Comparison of ENCODE assay signal across 1 cellular context in the genomic region with DNA sequence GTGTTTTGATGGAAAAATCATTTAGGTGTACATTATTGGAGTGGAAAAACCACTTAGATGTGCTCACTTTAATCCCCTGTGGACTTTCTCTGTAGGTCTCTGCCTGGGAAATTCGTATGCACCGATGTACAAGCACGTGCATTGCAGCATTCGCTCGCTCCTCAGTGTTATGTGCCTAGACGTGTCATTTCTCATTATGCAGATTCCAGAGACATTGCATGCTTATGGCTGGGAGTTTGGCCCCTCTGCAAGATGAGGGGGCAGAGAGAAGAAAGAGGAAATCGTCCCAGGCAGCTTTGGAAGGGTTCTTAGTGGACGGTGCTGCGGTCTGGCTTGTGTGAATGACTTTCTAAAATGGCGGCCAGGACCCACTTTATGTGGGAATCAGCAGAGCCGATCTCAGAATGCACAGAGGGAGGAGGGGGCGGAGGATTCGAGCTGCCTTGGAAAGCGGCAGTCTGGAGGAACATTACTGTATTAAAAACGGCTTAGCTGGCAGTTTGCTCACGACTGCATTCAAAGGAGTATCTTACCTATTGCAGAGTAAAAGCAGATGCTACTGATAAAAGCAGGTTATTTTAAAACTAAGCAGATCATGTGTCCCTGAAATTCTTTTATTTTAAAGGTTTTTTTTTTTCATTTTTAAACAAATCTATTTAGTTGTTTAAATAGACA.
TF ChIP-seq lines count a peak whose summit lies in the region.

No MANE protein-coding gene starts in this region.

TF ChIP-seq in K562, 482 proteins besides CTCF, POLR2A, EP300 and RAD21 (continued from another document):
- TF ChIP-seq ZNF79 (CRISPR knock-in tag; IDR thresholded peaks at IDR 0.05; ENCODE audit: low read depth) (no peak), HDAC1 (IDR thresholded peaks at IDR 0.05) (peak in 1 of 2 experiments; percentile 93; a peak in 2 of 4 replicates), PHF8 (IDR thresholded peaks at IDR 0.05; ENCODE audit: borderline replicate concordance, low read length) (peak; percentile 42; the same call in 1 of the 2 replicates), DNMT1 (IDR thresholded peaks at IDR 0.05) (peak; percentile 90; the same call in 1 of the 2 replicates), MAZ (CRISPR knock-in tag; conservative IDR thresholded peaks at IDR 0.05 in 1 of 2, IDR thresholded peaks at IDR 0.05 in 1 of 2) (peak in 1 of 2 experiments; percentile 71; a peak in 2 of 4 replicates), NFATC3 (IDR thresholded peaks at IDR 0.05) (peak; percentile 44; the same call in 1 of the 2 replicates), POLR2AphosphoS5 (IDR thresholded peaks at IDR 0.05; ENCODE audit: control insufficient read depth, insufficient read depth, low read depth, low read length) (peak; percentile 73), CBX2 (IDR thresholded peaks at IDR 0.05; ENCODE audit: insufficient read depth, low read length, poor library complexity, severe bottlenecking) (no peak), POLR2B (IDR thresholded peaks at IDR 0.05; ENCODE audit: low read depth, partially characterized antibody) (peak; percentile 51), HDGF (IDR thresholded peaks at IDR 0.05) (0 out of 2 replicates have a peak, but pooled peaks have one; percentile 57), TCF3 (CRISPR knock-in tag; IDR thresholded peaks at IDR 0.05) (no peak), ESRRA (IDR thresholded peaks at IDR 0.05; ENCODE audit: borderline replicate concordance, low read depth) (peak; percentile 48; the same call in 1 of the 2 replicates), MXI1 (IDR thresholded peaks at IDR 0.05; ENCODE audit: low read depth, low read length) (no peak), ZNF431 (CRISPR knock-in tag; IDR thresholded peaks at IDR 0.05) (0 out of 2 replicates have a peak, but pooled peaks have one; percentile 16), HOXB6 (CRISPR knock-in tag; IDR thresholded peaks at IDR 0.05; ENCODE audit: borderline replicate concordance) (peak; percentile 64; the same call in 1 of the 2 replicates), YY1 (IDR thresholded peaks at IDR 0.05; ENCODE audit: borderline replicate concordance in 1 of 3, control insufficient read depth in 1 of 3, extremely low read depth in 1 of 3, insufficient read depth in 3 of 3, insufficient read length in 1 of 3, insufficient replicate concordance in 2 of 3, low read depth in 1 of 3, low read length in 2 of 3) (peak; percentile 83 to 97 (median 92))
- TF ChIP-seq, protein P1, sequence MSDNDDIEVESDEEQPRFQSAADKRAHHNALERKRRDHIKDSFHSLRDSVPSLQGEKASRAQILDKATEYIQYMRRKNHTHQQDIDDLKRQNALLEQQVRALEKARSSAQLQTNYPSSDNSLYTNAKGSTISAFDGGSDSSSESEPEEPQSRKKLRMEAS (CRISPR knock-in tag; IDR thresholded peaks at IDR 0.05) = peak; percentile 94
- TF ChIP-seq, protein P2, sequence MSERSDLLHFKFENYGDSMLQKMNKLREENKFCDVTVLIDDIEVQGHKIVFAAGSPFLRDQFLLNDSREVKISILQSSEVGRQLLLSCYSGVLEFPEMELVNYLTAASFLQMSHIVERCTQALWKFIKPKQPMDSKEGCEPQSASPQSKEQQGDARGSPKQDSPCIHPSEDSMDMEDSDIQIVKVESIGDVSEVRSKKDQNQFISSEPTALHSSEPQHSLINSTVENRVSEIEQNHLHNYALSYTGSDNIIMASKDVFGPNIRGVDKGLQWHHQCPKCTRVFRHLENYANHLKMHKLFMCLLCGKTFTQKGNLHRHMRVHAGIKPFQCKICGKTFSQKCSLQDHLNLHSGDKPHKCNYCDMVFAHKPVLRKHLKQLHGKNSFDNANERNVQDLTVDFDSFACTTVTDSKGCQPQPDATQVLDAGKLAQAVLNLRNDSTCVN (CRISPR knock-in tag; IDR thresholded peaks at IDR 0.05) = 0 out of 2 replicates have a peak, but pooled peaks have one; percentile 1
- TF ChIP-seq, protein P3, sequence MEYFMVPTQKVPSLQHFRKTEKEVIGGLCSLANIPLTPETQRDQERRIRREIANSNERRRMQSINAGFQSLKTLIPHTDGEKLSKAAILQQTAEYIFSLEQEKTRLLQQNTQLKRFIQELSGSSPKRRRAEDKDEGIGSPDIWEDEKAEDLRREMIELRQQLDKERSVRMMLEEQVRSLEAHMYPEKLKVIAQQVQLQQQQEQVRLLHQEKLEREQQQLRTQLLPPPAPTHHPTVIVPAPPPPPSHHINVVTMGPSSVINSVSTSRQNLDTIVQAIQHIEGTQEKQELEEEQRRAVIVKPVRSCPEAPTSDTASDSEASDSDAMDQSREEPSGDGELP (CRISPR knock-in tag; IDR thresholded peaks at IDR 0.05; ENCODE audit: borderline replicate concordance) = peak; percentile 23; the same call in 1 of the 2 replicates
- TF ChIP-seq, protein P4, sequence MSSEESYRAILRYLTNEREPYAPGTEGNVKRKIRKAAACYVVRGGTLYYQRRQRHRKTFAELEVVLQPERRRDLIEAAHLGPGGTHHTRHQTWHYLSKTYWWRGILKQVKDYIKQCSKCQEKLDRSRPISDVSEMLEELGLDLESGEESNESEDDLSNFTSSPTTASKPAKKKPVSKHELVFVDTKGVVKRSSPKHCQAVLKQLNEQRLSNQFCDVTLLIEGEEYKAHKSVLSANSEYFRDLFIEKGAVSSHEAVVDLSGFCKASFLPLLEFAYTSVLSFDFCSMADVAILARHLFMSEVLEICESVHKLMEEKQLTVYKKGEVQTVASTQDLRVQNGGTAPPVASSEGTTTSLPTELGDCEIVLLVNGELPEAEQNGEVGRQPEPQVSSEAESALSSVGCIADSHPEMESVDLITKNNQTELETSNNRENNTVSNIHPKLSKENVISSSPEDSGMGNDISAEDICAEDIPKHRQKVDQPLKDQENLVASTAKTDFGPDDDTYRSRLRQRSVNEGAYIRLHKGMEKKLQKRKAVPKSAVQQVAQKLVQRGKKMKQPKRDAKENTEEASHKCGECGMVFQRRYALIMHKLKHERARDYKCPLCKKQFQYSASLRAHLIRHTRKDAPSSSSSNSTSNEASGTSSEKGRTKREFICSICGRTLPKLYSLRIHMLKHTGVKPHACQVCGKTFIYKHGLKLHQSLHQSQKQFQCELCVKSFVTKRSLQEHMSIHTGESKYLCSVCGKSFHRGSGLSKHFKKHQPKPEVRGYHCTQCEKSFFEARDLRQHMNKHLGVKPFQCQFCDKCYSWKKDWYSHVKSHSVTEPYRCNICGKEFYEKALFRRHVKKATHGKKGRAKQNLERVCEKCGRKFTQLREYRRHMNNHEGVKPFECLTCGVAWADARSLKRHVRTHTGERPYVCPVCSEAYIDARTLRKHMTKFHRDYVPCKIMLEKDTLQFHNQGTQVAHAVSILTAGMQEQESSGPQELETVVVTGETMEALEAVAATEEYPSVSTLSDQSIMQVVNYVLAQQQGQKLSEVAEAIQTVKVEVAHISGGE (CRISPR knock-in tag; IDR thresholded peaks at IDR 0.05) = peak in 1 of 3 experiments; percentile 64; a peak in 1 of 6 replicates
- TF ChIP-seq, protein P5, sequence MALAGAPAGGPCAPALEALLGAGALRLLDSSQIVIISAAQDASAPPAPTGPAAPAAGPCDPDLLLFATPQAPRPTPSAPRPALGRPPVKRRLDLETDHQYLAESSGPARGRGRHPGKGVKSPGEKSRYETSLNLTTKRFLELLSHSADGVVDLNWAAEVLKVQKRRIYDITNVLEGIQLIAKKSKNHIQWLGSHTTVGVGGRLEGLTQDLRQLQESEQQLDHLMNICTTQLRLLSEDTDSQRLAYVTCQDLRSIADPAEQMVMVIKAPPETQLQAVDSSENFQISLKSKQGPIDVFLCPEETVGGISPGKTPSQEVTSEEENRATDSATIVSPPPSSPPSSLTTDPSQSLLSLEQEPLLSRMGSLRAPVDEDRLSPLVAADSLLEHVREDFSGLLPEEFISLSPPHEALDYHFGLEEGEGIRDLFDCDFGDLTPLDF (CRISPR knock-in tag; IDR thresholded peaks at IDR 0.05) = peak; percentile 58; the same call in 1 of the 2 replicates
- TF ChIP-seq, protein P6, sequence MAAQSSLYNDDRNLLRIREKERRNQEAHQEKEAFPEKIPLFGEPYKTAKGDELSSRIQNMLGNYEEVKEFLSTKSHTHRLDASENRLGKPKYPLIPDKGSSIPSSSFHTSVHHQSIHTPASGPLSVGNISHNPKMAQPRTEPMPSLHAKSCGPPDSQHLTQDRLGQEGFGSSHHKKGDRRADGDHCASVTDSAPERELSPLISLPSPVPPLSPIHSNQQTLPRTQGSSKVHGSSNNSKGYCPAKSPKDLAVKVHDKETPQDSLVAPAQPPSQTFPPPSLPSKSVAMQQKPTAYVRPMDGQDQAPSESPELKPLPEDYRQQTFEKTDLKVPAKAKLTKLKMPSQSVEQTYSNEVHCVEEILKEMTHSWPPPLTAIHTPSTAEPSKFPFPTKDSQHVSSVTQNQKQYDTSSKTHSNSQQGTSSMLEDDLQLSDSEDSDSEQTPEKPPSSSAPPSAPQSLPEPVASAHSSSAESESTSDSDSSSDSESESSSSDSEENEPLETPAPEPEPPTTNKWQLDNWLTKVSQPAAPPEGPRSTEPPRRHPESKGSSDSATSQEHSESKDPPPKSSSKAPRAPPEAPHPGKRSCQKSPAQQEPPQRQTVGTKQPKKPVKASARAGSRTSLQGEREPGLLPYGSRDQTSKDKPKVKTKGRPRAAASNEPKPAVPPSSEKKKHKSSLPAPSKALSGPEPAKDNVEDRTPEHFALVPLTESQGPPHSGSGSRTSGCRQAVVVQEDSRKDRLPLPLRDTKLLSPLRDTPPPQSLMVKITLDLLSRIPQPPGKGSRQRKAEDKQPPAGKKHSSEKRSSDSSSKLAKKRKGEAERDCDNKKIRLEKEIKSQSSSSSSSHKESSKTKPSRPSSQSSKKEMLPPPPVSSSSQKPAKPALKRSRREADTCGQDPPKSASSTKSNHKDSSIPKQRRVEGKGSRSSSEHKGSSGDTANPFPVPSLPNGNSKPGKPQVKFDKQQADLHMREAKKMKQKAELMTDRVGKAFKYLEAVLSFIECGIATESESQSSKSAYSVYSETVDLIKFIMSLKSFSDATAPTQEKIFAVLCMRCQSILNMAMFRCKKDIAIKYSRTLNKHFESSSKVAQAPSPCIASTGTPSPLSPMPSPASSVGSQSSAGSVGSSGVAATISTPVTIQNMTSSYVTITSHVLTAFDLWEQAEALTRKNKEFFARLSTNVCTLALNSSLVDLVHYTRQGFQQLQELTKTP (IDR thresholded peaks at IDR 0.05; ENCODE audit: low read depth in 1 of 2, partially characterized antibody in 2 of 2) = peak in 1 of 2 experiments; percentile 38
